ENCODE assay signal across 9 cellular contexts in the genomic region with DNA sequence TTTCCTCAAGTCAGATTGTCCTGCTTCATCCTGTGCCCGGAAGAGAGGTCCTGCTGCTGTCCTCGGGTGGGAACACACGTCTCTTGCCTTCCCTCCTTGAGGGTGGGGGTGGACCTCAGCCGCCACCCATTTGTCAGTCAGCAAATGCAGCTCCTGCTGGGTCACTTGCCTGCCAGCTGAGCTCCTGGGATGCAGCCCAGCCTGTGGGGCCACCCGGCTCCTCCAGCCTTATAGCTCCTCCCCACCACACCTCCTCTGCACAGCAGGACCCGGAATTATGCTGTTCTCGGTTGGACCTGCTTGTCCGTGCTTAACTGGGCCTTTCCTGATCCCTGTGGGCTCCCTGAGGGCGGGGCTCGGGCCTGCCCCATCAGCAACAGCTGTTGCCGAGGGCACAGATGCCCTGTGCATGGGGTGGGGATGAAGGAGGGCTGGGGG. TPM values are rescaled to one million over a fixed set of nuclear protein-coding genes. Genes with fewer than 3 reads are reported as not detected.
DNase-seq lines count a peak whose midpoint lies in the region; ATAC-seq and TF ChIP-seq lines count a peak whose summit lies in the region.
"Had no signal": no experiment of that assay in that cellular context is flagged by ENCODE, and none has a peak within 500 bp of the region (broad histone marks: within the 10 kb centered on the region; RNA-seq: fewer than 3 reads in every experiment).

No MANE protein-coding gene starts in this region.

- peaks cover 21% of the 10 kb centered on the region for H3K36me3 Mint-ChIP-seq in Caco-2 (ENCODE audit: insufficient read depth, unreplicated experiment)

- H3K27me3 Mint-ChIP-seq in Caco-2 (ENCODE audit: insufficient read depth, unreplicated experiment) = no peaks in the 10 kb centered on the region

- H3K4me3 Mint-ChIP-seq in Caco-2 (ENCODE audit: unreplicated experiment) = no peak overlapping the region

- ATAC-seq in body of pancreas = no peak
- ATAC-seq in HG02678 (IDR thresholded peaks at IDR 0.05; ENCODE audit: unreplicated experiment) = no peak
- ATAC-seq in HG03520 (IDR thresholded peaks at IDR 0.05; ENCODE audit: unreplicated experiment) = no peak

- H3K4me3 ChIP-seq in body of pancreas (no peak overlapping the region), Caco-2 (ENCODE audit: low read depth, low read length) (no peak overlapping the region)

- no peaks in the 10 kb centered on the region for H3K9me3 Mint-ChIP-seq in Caco-2 (ENCODE audit: unreplicated experiment)

- intact Hi-C loops in body of pancreas (cut with DNase I) (no loop called here), Caco-2 (cut with micrococcal nuclease; ENCODE audit: unreplicated experiment) (no loop called here)

- TF ChIP-seq POLR2A in body of pancreas (IDR thresholded peaks at IDR 0.05) = no peak

- no peaks in the 10 kb centered on the region for H3K9me3 ChIP-seq in body of pancreas
- H3K9me3 ChIP-seq in Caco-2 = no peaks in the 10 kb centered on the region

- 63 to 65% methylated on average over 6 to 11 of the region's 11 CpGs for WGBS in body of pancreas, 2 donors

- H3K36me3 ChIP-seq in body of pancreas (replicated peaks in 1 of 2; ENCODE audit: insufficient read depth in 1 of 2, low read depth in 2 of 2) (no peaks in the 10 kb centered on the region), Caco-2 (ENCODE audit: control insufficient read depth, insufficient read depth, low read length) (no peaks in the 10 kb centered on the region)

- H3K27ac ChIP-seq in body of pancreas (peak overlapping the region in 3 of 4 donors; percentile 58 to 93 (median 89)), temporal lobe (ENCODE audit: low read depth, low read length) (peak overlapping the region; percentile 21)

- H3K27ac Mint-ChIP-seq in Caco-2 (ENCODE audit: unreplicated experiment) = no peak overlapping the region

- H3K4me1 ChIP-seq in body of pancreas (peaks cover 97% of the 10 kb centered on the region), Caco-2 (peaks cover 5% of the 10 kb centered on the region; the same call in 1 of the 2 replicates)

- H3K27me3 ChIP-seq in body of pancreas (no peaks in the 10 kb centered on the region), Caco-2 (replicated peaks; ENCODE audit: control insufficient read depth, insufficient read depth, low read length) (no peaks in the 10 kb centered on the region)

- CTCF ChIA-PET in Caco-2 (lab: Charles Lee) = no interaction called here

- BruUV-seq in Caco-2 (replicated peaks; lab: Mats Ljungman, UMichigan) = no TSS peak

- DNase-seq in HT1080 (ENCODE audit: low read depth) = peak; percentile 74
- peak; percentile 41 to 56 (median 47) for DNase-seq in body of pancreas
- DNase-seq in hypothalamus (lab: John Stamatoyannopoulos, UW) = peak in 30 of 51 donors; percentile 18 to 75 (median 45)
- DNase-seq in Caco-2 = no peak
- no peak for DNase-seq in DMS114 treated with DMSO at 0.1 percent for 48 hours (lab: John Stamatoyannopoulos, UW; ENCODE audit: unreplicated experiment)
- DNase-seq: activated CD4-positive, alpha-beta T cell treated with anti-CD3 and anti-CD28 coated beads, Interleukin-2, amount 50 U/mL, for 1 hour had no signal

- peaks cover 12% of the 10 kb centered on the region for H3K4me1 Mint-ChIP-seq in Caco-2 (ENCODE audit: low read depth, unreplicated experiment)

- POLR2A ChIA-PET in Caco-2 (lab: Charles Lee) = no interaction called here

- TF ChIP-seq CTCF in body of pancreas (IDR thresholded peaks at IDR 0.05) (no peak), Caco-2 (IDR thresholded peaks at IDR 0.05; ENCODE audit: insufficient read depth in 1 of 2, low read depth in 1 of 2, low read length in 1 of 2, severe bottlenecking in 1 of 2, unreplicated experiment in 1 of 2) (no peak)

RNA-seq across cellular contexts. Expression of a gene that starts 52.7 kb away (rescaled TPM):
- total RNA-seq in HT1080 (2014; rRNA removed; shearing (Covaris generic)) = 15.5 and 19.1 TPM in 2 replicates
- polyA plus RNA-seq in HT1080 (2015; cell fraction: cytosol; rRNA removed) = 13.4 and 13.8 TPM in 2 replicates
- polyA plus RNA-seq in HT1080 (2015; cell fraction: nucleus; rRNA removed) = 10.6 and 11.3 TPM in 2 replicates
- total RNA-seq in body of pancreas (10 to 100 TPM; 31.4 to 41.9 TPM), temporal lobe (5.4 TPM), Caco-2 (2022) (63.8 and 69.1 TPM in 2 replicates)

Comparison
In these comparisons a context has a peak if more than half of its experiments do, and no peak if none do; other contexts are left out.
1. DNase-seq: peak in HT1080 (single experiment), body of pancreas (4 of 4) and hypothalamus (30 of 51); none in Caco-2 (0 of 2) and DMS114 treated with DMSO at 0.1 percent for 48 hours (single experiment).